In the genomic region with DNA sequence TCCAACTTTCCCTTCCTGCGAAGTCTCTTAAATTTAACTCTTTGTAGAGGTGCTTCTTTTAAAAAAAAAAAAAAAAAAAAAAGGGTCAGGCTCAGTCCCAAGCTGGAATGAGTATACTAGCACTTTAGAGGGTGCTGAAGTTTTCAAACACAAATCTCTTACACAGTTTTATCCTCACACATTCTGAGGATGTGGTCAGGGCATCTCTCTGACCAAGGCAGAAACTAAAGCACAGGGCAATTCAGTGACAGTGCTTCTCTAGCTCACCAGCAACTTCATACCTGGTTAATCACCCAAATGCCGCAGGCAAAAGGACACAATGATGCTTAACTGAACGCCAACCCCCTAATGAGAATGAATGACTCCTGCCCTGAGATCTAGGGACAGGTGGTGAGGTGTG, we compare ENCODE assay signal across 30 cellular contexts. TPM values are rescaled to one million over a fixed set of nuclear protein-coding genes. Genes with fewer than 3 reads are reported as not detected.
DNase-seq lines count a peak whose midpoint lies in the region; ATAC-seq and TF ChIP-seq lines count a peak whose summit lies in the region.
"Had no signal": no experiment of that assay in that cellular context is flagged by ENCODE, and none has a peak within 500 bp of the region (broad histone marks: within the 10 kb centered on the region; RNA-seq: fewer than 3 reads in every experiment).

No MANE protein-coding gene starts in this region.

- no peaks in the 10 kb centered on the region for H3K27me3 ChIP-seq in DND-41 (ENCODE audit: insufficient read depth, low read length, poor library complexity)
- H3K27me3 ChIP-seq: ascending aorta, colonic mucosa, left lung, right atrium auricular region, stomach, vagina had no signal

- no peak overlapping the region for H3K4me3 ChIP-seq in DND-41 (ENCODE audit: low read depth in 1 of 2, low read length in 2 of 2)
- H3K4me3 ChIP-seq: A549, ascending aorta, colonic mucosa, HAP-1, left lung, right atrium auricular region, smooth muscle cell, stomach, vagina had no signal

- CTCF ChIA-PET in activated CD8-positive, alpha-beta memory T cell treated with anti-CD3 and anti-CD28 coated beads, Interleukin-2, amount 10 ng/mL, durations not matched to agents 7 days and 5 days (lab: Charles Lee) = interaction anchor here (0.9 kb wide), 3 partner anchors 10 to 75 kb away, joined by 3 read pairs; no protein-coding TSS in a partner anchor

- no peaks in the 10 kb centered on the region for H3K79me2 ChIP-seq in DND-41 (ENCODE audit: insufficient read depth, low read length)

- H4K20me1 ChIP-seq in DND-41 (ENCODE audit: insufficient read depth, low read length) = no peaks in the 10 kb centered on the region

- H3K9me3 ChIP-seq in DND-41 (ENCODE audit: insufficient read depth, low read length, severe bottlenecking) = no peaks in the 10 kb centered on the region
- H3K9me3 ChIP-seq: A549, ascending aorta, colonic mucosa, HAP-1, left lung, right atrium auricular region, SK-N-SH, stomach, vagina had no signal

- no peak overlapping the region for H3K27ac ChIP-seq in DND-41 (ENCODE audit: low read length)
- H3K27ac ChIP-seq: A549, ascending aorta, colonic mucosa, right atrium auricular region, stomach, vagina had no signal

- no peaks in the 10 kb centered on the region for H3K9me3 Mint-ChIP-seq in activated CD8-positive, alpha-beta memory T cell treated with anti-CD3 and anti-CD28 coated beads, Interleukin-2, amount 10 ng/mL, durations not matched to agents 7 days and 5 days (ENCODE audit: low read depth)
- peaks cover 6% of the 10 kb centered on the region for H3K9me3 Mint-ChIP-seq in activated naive CD8-positive, alpha-beta T cell treated with anti-CD3 and anti-CD28 coated beads, Interleukin-2, amount 10 ng/mL, durations not matched to agents 7 days and 5 days
- no peaks in the 10 kb centered on the region for H3K9me3 Mint-ChIP-seq in natural killer cell treated with Interleukin-12 subunit alpha and Interleukin-12 subunit beta and Interleukin-15 and Interleukin-18, amount 100 ng/mL, for 72 hours
- H3K9me3 Mint-ChIP-seq: activated T-cell treated with anti-CD3 and anti-CD28 coated beads, Interleukin-2, amount 50 U/mL, for 4 hours; memory B cell had no signal

- H3K4me3 Mint-ChIP-seq in activated CD8-positive, alpha-beta memory T cell treated with anti-CD3 and anti-CD28 coated beads, Interleukin-2, amount 10 ng/mL, durations not matched to agents 7 days and 5 days = no peak overlapping the region
- H3K4me3 Mint-ChIP-seq in activated naive CD8-positive, alpha-beta T cell treated with anti-CD3 and anti-CD28 coated beads, Interleukin-2, amount 10 ng/mL, durations not matched to agents 7 days and 5 days = peak overlapping the region; percentile 44
- peak overlapping the region; percentile 70 for H3K4me3 Mint-ChIP-seq in natural killer cell treated with Interleukin-12 subunit alpha and Interleukin-12 subunit beta and Interleukin-15 and Interleukin-18, amount 100 ng/mL, for 72 hours

- peak; percentile 45 for DNase-seq in activated CD8-positive, alpha-beta memory T cell treated with anti-CD3 and anti-CD28 coated beads, Interleukin-2, amount 10 ng/mL, durations not matched to agents 7 days and 5 days
- no peak for DNase-seq in activated CD8-positive, alpha-beta memory T cell treated with anti-CD3 and anti-CD28 coated beads, Interleukin-2, amount 50 U/mL, for 4 hours
- DNase-seq in DND-41 (no peak), DMS153 (lab: John Stamatoyannopoulos, UW) (no peak), GM10266 (ENCODE audit: extremely low spot score) (no peak), SHP77 treated with DMSO at 0.1 percent for 48 hours (lab: John Stamatoyannopoulos, UW) (no peak)
- DNase-seq in activated naive CD8-positive, alpha-beta T cell treated with anti-CD3 and anti-CD28 coated beads, Interleukin-2, amount 10 ng/mL, durations not matched to agents 7 days and 5 days = no peak
- DNase-seq in natural killer cell treated with Interleukin-12 subunit alpha and Interleukin-12 subunit beta and Interleukin-15 and Interleukin-18, amount 100 ng/mL, for 72 hours (ENCODE audit: low spot score) = no peak
- DNase-seq: activated CD8-positive, alpha-beta memory T cell treated with anti-CD3 and anti-CD28 coated beads for 24 hours; activated naive CD4-positive, alpha-beta T cell treated with Interleukin-2 at 50 U/mL for 16 hours; activated T-cell treated with anti-CD3 and anti-CD28 coated beads, Interleukin-2, amount 50 U/mL, for 4 hours; AML-193; colonic mucosa; effector CD8-positive, alpha-beta T cell; erythroblast; left lung; NCI-H1417; NCI-H2029 treated with DMSO at 0.1 percent for 48 hours; PC-3; posterior cingulate gyrus; SK-N-SH; stimulated activated CD4-positive, alpha-beta T cell treated with anti-CD3 and anti-CD28 coated beads, Interleukin-1b, Interleukin-23, amount 100 ng/mL, for 48 hours; stomach had no signal

- no peak overlapping the region for H3K9ac ChIP-seq in DND-41 (ENCODE audit: low read depth, low read length)
- H3K9ac ChIP-seq: SK-N-SH had no signal

- H3K4me1 Mint-ChIP-seq in activated CD8-positive, alpha-beta memory T cell treated with anti-CD3 and anti-CD28 coated beads, Interleukin-2, amount 10 ng/mL, durations not matched to agents 7 days and 5 days = peaks cover 20% of the 10 kb centered on the region
- H3K4me1 Mint-ChIP-seq in activated naive CD8-positive, alpha-beta T cell treated with anti-CD3 and anti-CD28 coated beads, Interleukin-2, amount 10 ng/mL, durations not matched to agents 7 days and 5 days = peaks cover 18% of the 10 kb centered on the region
- peaks cover 18 to 19% of the 10 kb centered on the region in 2 donors for H3K4me1 Mint-ChIP-seq in natural killer cell treated with Interleukin-12 subunit alpha and Interleukin-12 subunit beta and Interleukin-15 and Interleukin-18, amount 100 ng/mL, for 72 hours (ENCODE audit: low read depth in 2 of 2)

- ATAC-seq in activated CD8-positive, alpha-beta memory T cell treated with anti-CD3 and anti-CD28 coated beads, Interleukin-2, amount 10 ng/mL, durations not matched to agents 7 days and 5 days = peak; percentile 68
- ATAC-seq in DND-41 (ENCODE audit: insufficient read depth, low read depth) = no peak
- peak; percentile 65 for ATAC-seq in activated naive CD8-positive, alpha-beta T cell treated with anti-CD3 and anti-CD28 coated beads, Interleukin-2, amount 10 ng/mL, durations not matched to agents 7 days and 5 days (ENCODE audit: low read depth)
- ATAC-seq in natural killer cell treated with Interleukin-12 subunit alpha and Interleukin-12 subunit beta and Interleukin-15 and Interleukin-18, amount 100 ng/mL, for 72 hours = peak; percentile 88 to 94
- ATAC-seq: A549, left lung, PC-3 had no signal

- TF ChIP-seq CTCF in DND-41 (IDR thresholded peaks at IDR 0.05; ENCODE audit: borderline replicate concordance, extremely low read depth, low read length, poor library complexity, severe bottlenecking) (no peak), GM10266 (IDR thresholded peaks at IDR 0.05; ENCODE audit: control insufficient read depth, insufficient read depth, low read depth, missing control alignments) (no peak)

- peak overlapping the region; percentile 39; the same call in 1 of the 2 replicates for H2AFZ ChIP-seq in DND-41 (ENCODE audit: low read depth, low read length)

- no peak overlapping the region for H3K4me2 ChIP-seq in DND-41 (ENCODE audit: insufficient read depth, low read length)
- H3K4me2 ChIP-seq: A549, SK-N-SH, smooth muscle cell had no signal

- H3K27ac Mint-ChIP-seq in activated CD8-positive, alpha-beta memory T cell treated with anti-CD3 and anti-CD28 coated beads, Interleukin-2, amount 10 ng/mL, durations not matched to agents 7 days and 5 days = peak overlapping the region; percentile 3
- peak overlapping the region; percentile 44 for H3K27ac Mint-ChIP-seq in activated naive CD8-positive, alpha-beta T cell treated with anti-CD3 and anti-CD28 coated beads, Interleukin-2, amount 10 ng/mL, durations not matched to agents 7 days and 5 days
- peak overlapping the region; percentile 51 to 77 for H3K27ac Mint-ChIP-seq in natural killer cell treated with Interleukin-12 subunit alpha and Interleukin-12 subunit beta and Interleukin-15 and Interleukin-18, amount 100 ng/mL, for 72 hours

- H3K4me1 ChIP-seq in DND-41 (ENCODE audit: insufficient read depth, low read length) = peaks cover 10% of the 10 kb centered on the region
- H3K4me1 ChIP-seq: ascending aorta, colonic mucosa, HAP-1, stomach, vagina had no signal

- POLR2A ChIA-PET in activated naive CD8-positive, alpha-beta T cell treated with anti-CD3 and anti-CD28 coated beads, Interleukin-2, amount 10 ng/mL, durations not matched to agents 7 days and 5 days (lab: Charles Lee) = interaction anchor here (0.6 to 1.6 kb wide), 4 partner anchors 10 to 1664 kb away, joined by 3 to 13 read pairs (median 5); a partner anchor contains a TSS

- no peaks in the 10 kb centered on the region for H3K27me3 Mint-ChIP-seq in activated CD8-positive, alpha-beta memory T cell treated with anti-CD3 and anti-CD28 coated beads, Interleukin-2, amount 10 ng/mL, durations not matched to agents 7 days and 5 days
- H3K27me3 Mint-ChIP-seq in activated naive CD8-positive, alpha-beta T cell treated with anti-CD3 and anti-CD28 coated beads, Interleukin-2, amount 10 ng/mL, durations not matched to agents 7 days and 5 days = peaks cover 5% of the 10 kb centered on the region
- no peaks in the 10 kb centered on the region for H3K27me3 Mint-ChIP-seq in natural killer cell treated with Interleukin-12 subunit alpha and Interleukin-12 subunit beta and Interleukin-15 and Interleukin-18, amount 100 ng/mL, for 72 hours
- H3K27me3 Mint-ChIP-seq: memory B cell had no signal

- peaks cover 4% of the 10 kb centered on the region for H3K36me3 Mint-ChIP-seq in activated CD8-positive, alpha-beta memory T cell treated with anti-CD3 and anti-CD28 coated beads, Interleukin-2, amount 10 ng/mL, durations not matched to agents 7 days and 5 days
- peaks cover 4% of the 10 kb centered on the region for H3K36me3 Mint-ChIP-seq in activated naive CD8-positive, alpha-beta T cell treated with anti-CD3 and anti-CD28 coated beads, Interleukin-2, amount 10 ng/mL, durations not matched to agents 7 days and 5 days
- H3K36me3 Mint-ChIP-seq in natural killer cell treated with Interleukin-12 subunit alpha and Interleukin-12 subunit beta and Interleukin-15 and Interleukin-18, amount 100 ng/mL, for 72 hours = no peaks in the 10 kb centered on the region

- H3K36me3 ChIP-seq in DND-41 (ENCODE audit: insufficient read depth, low read length) = no peaks in the 10 kb centered on the region
- H3K36me3 ChIP-seq: ascending aorta, colonic mucosa, HAP-1, left lung, right atrium auricular region, stomach, vagina had no signal

RNA-seq across cellular contexts. Expression of a gene that starts 9.8 kb away (rescaled TPM):
- total RNA-seq in activated CD8-positive, alpha-beta memory T cell treated with anti-CD3 and anti-CD28 coated beads, Interleukin-2, amount 10 ng/mL, durations not matched to agents 7 days and 5 days = 10 to 100 TPM; 38.6 to 49.0 TPM
- total RNA-seq in activated naive CD8-positive, alpha-beta T cell treated with anti-CD3 and anti-CD28 coated beads, Interleukin-2, amount 10 ng/mL, durations not matched to agents 7 days and 5 days = 10 to 100 TPM; 42.2 to 44.2 TPM
- 10 to 100 TPM; 50.7 to 52.2 TPM for total RNA-seq in natural killer cell treated with Interleukin-12 subunit alpha and Interleukin-12 subunit beta and Interleukin-15 and Interleukin-18, amount 100 ng/mL, for 72 hours

Comparison
In these comparisons a context has a peak if more than half of its experiments do, and no peak if none do; other contexts are left out.
1. H3K27ac Mint-ChIP-seq: peak in every context shown above with its lines; median percentile 64 in natural killer cell treated with Interleukin-12 subunit alpha and Interleukin-12 subunit beta and Interleukin-15 and Interleukin-18, amount 100 ng/mL, for 72 hours; 44 in activated naive CD8-positive, alpha-beta T cell treated with anti-CD3 and anti-CD28 coated beads, Interleukin-2, amount 10 ng/mL, durations not matched to agents 7 days and 5 days; 3 in activated CD8-positive, alpha-beta memory T cell treated with anti-CD3 and anti-CD28 coated beads, Interleukin-2, amount 10 ng/mL, durations not matched to agents 7 days and 5 days.